ENCODE assay signal across 31 cellular contexts in genomic region chr9:18692962-18693361, GRCh38.
"Had no signal": no experiment of that assay in that cellular context is flagged by ENCODE, and none has a peak within 500 bp of the region (broad histone marks: within the 10 kb centered on the region; RNA-seq: fewer than 3 reads in every experiment).

No MANE protein-coding gene starts in this region.

- DNase-seq: activated CD4-positive, alpha-beta memory T cell treated with anti-CD3 and anti-CD28 coated beads, Interleukin-2, amount 10 ng/mL, durations not matched to agents 7 days and 5 days; activated CD4-positive, alpha-beta T cell treated with anti-CD3 and anti-CD28 coated beads for 1 hour; activated CD4-positive, alpha-beta T cell treated with anti-CD3 and anti-CD28 coated beads for 36 hours; activated CD4-positive, alpha-beta T cell treated with anti-CD3 and anti-CD28 coated beads for 48 hours; activated CD4-positive, alpha-beta T cell treated with anti-CD3 and anti-CD28 coated beads, Interleukin-2, amount 10 ng/mL, durations not matched to agents 7 days and 5 days; activated CD4-positive, alpha-beta T cell treated with anti-CD3 and anti-CD28 coated beads, Interleukin-2, amount 50 U/mL, for 48 hours; activated CD4-positive, CD25-positive, alpha-beta regulatory T cell; activated CD8-positive, alpha-beta memory T cell treated with anti-CD3 and anti-CD28 coated beads for 24 hours; activated CD8-positive, alpha-beta memory T cell treated with anti-CD3 and anti-CD28 coated beads, Interleukin-2, amount 10 ng/mL, durations not matched to agents 7 days and 5 days; activated CD8-positive, alpha-beta memory T cell treated with anti-CD3 and anti-CD28 coated beads, Interleukin-2, amount 50 U/mL, for 48 hours; activated CD8-positive, alpha-beta T cell treated with anti-CD3 and anti-CD28 coated beads, Interleukin-2, amount 10 ng/mL, durations not matched to agents 7 days and 5 days; activated effector memory CD4-positive, alpha-beta T cell treated with Interleukin-2 at 50 U/mL for 16 hours; activated gamma-delta T cell; activated naive CD4-positive, alpha-beta T cell treated with anti-CD3 and anti-CD28 coated beads, Interleukin-2, amount 10 ng/mL, durations not matched to agents 7 days and 5 days; activated naive CD4-positive, alpha-beta T cell treated with Interleukin-2 at 50 U/mL for 16 hours; activated naive CD8-positive, alpha-beta T cell treated with anti-CD3 and anti-CD28 coated beads, Interleukin-2, amount 10 ng/mL, durations not matched to agents 7 days and 5 days; activated naive CD8-positive, alpha-beta T cell treated with anti-CD3 and anti-CD28 coated beads, Interleukin-2, amount 50 U/mL, for 24 hours; activated T-cell treated with anti-CD3 and anti-CD28 coated beads, Interleukin-2, amount 50 U/mL, for 24 hours; activated T-cell treated with anti-CD3 and anti-CD28 coated beads, Interleukin-2, amount 50 U/mL, for 48 hours; amygdala; anterior cingulate cortex; caudate nucleus; cerebellar nuclear complex; T-helper 1 cell; T-helper 2 cell; T-helper 9 cell; WERI-Rb-1 had no signal

- ATAC-seq: activated CD4-positive, alpha-beta T cell treated with anti-CD3 and anti-CD28 coated beads for 36 hours; activated CD4-positive, CD25-positive, alpha-beta regulatory T cell treated with anti-CD3 and anti-CD28 coated beads, Interleukin-2, amount 50 U/mL, for 24 hours; activated CD8-positive, alpha-beta memory T cell treated with anti-CD3 and anti-CD28 coated beads, Interleukin-2, amount 10 ng/mL, durations not matched to agents 7 days and 5 days; activated CD8-positive, alpha-beta T cell treated with anti-CD3 and anti-CD28 coated beads, Interleukin-2, amount 10 ng/mL, durations not matched to agents 7 days and 5 days; activated naive CD8-positive, alpha-beta T cell treated with anti-CD3 and anti-CD28 coated beads, Interleukin-2, amount 50 U/mL, for 24 hours; WTC11 had no signal

- H3K27me3 ChIP-seq: ascending aorta, cardiac muscle cell had no signal

- H3K27ac ChIP-seq: ascending aorta, WERI-Rb-1 had no signal

- H3K36me3 ChIP-seq: cardiac muscle cell, WERI-Rb-1 had no signal

- H3K4me3 ChIP-seq: ascending aorta, cardiac muscle cell had no signal
